ENCODE assay signal across 24 cellular contexts in the genomic region with DNA sequence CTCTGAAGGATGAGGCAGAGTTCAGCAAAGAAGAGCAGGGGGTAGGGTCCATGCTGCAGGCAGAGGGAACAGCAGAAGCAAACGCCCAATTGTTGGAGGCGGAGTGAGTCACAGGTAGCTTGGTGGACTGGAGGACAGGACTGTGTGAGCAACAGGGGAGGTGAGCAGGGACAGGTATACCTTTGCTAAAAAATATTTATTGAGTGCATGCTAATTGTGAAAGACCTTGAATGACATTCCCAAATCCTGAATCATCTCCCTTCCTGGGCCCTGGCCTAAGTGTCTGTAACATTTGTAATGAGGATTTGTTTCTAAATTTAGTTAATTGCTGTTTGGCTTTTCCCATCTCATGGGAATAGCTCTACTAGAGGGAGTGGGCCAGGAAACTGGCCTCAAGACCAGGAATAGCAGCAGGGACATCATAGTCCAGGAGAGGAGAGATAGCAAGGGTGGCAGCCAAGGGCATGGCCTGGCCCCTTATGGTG.
DNase-seq lines count a peak whose midpoint lies in the region; ATAC-seq, FAIRE-seq and TF ChIP-seq lines count a peak whose summit lies in the region.
"Had no signal": no experiment of that assay in that cellular context is flagged by ENCODE, and none has a peak within 500 bp of the region (broad histone marks: within the 10 kb centered on the region; RNA-seq: fewer than 3 reads in every experiment).

No MANE protein-coding gene starts in this region.

- peak overlapping the region; percentile 4 for H3K27ac ChIP-seq in keratinocyte (ENCODE audit: control insufficient read depth, insufficient read depth, low read length)
- H3K27ac ChIP-seq: body of pancreas, colonic mucosa, parathyroid adenoma, testis had no signal

- no peaks in the 10 kb centered on the region for H3K27me3 ChIP-seq in bronchial epithelial cell (ENCODE audit: control insufficient read depth, insufficient read depth, low read length)
- peaks cover under 1% of the 10 kb centered on the region for H3K27me3 ChIP-seq in keratinocyte (ENCODE audit: control insufficient read depth, extremely low read depth, insufficient read depth, low read length)
- H3K27me3 ChIP-seq: body of pancreas, colonic mucosa, testis had no signal

- H3K9me3 ChIP-seq in keratinocyte (ENCODE audit: control insufficient read depth, low read depth, low read length): no peaks in the 10 kb centered on the region
- H3K9me3 ChIP-seq: body of pancreas, colonic mucosa, testis had no signal

- no peaks in the 10 kb centered on the region for H3K9me1 ChIP-seq in keratinocyte (ENCODE audit: control insufficient read depth, extremely low read depth, insufficient read depth, low read length)

- H2AFZ ChIP-seq in keratinocyte (ENCODE audit: control insufficient read depth, low read length): no peak overlapping the region
- H2AFZ ChIP-seq: parathyroid adenoma had no signal

- DNase-seq in A172 (ENCODE audit: low spot score): peak; percentile 30
- peak; percentile 43 for DNase-seq in HPDE6-E6E7 (ENCODE audit: extremely low spot score)
- peak; percentile 94 for DNase-seq in bronchial epithelial cell (ENCODE audit: low read depth)
- peak; percentile 65 for DNase-seq in keratinocyte (ENCODE audit: low read depth, low spot score)
- DNase-seq in NCI-H82 (lab: John Stamatoyannopoulos, UW): no peak
- no peak for DNase-seq in D341Med (ENCODE audit: low spot score)
- no peak for DNase-seq in GM19238 (ENCODE audit: insufficient read length, low spot score)
- DNase-seq: activated CD4-positive, alpha-beta T cell treated with anti-CD3 and anti-CD28 coated beads for 4 hours; activated naive CD8-positive, alpha-beta T cell treated with anti-CD3 and anti-CD28 coated beads, Interleukin-2, amount 10 ng/mL, durations not matched to agents 7 days and 5 days; body of pancreas; C1 segment of cervical spinal cord; colonic mucosa; GF-D8; kidney; natural killer cell; NCI-H1417; NCI-H524; stimulated activated CD4-positive, alpha-beta T cell treated with anti-CD3 and anti-CD28 coated beads, Interleukin-1b, Interleukin-23, amount 100 ng/mL, for 48 hours; stimulated activated naive B cell treated with anti-CD40 and anti-IgM and Interleukin-4, amounts not matched to agents 10 μg/mL and 1 μg/mL and 100 μg/mL, for 72 hours; testis had no signal

- H4K20me1 ChIP-seq in keratinocyte (ENCODE audit: control insufficient read depth, extremely low read depth, insufficient read depth, low read length): no peaks in the 10 kb centered on the region

- TF ChIP-seq CTCF in bronchial epithelial cell (IDR thresholded peaks at IDR 0.05; ENCODE audit: insufficient read depth, low read length, severe bottlenecking): no peak
- no peak for TF ChIP-seq CTCF in keratinocyte (optimal IDR thresholded peaks at IDR 0.05 in 1 of 3, IDR thresholded peaks at IDR 0.05 in 1 of 3, conservative IDR thresholded peaks at IDR 0.05 in 1 of 3; ENCODE audit: extremely low read depth in 1 of 3, insufficient read depth in 2 of 3, low read length in 3 of 3)

- dilution Hi-C loops in keratinocyte (cut with MboI; ENCODE audit: extremely low pct_ligation_motif_present, low sequenced_read_pairs): no loop called here

- H3K9ac ChIP-seq in keratinocyte (ENCODE audit: control insufficient read depth, extremely low read depth, insufficient read depth, low read length): no peak overlapping the region
- H3K9ac ChIP-seq: parathyroid adenoma had no signal

- H3K79me2 ChIP-seq in keratinocyte (ENCODE audit: control insufficient read depth, insufficient read depth, low read length): no peaks in the 10 kb centered on the region
- H3K79me2 ChIP-seq: parathyroid adenoma had no signal

- peaks cover 18% of the 10 kb centered on the region for H3K4me1 ChIP-seq in keratinocyte (ENCODE audit: control insufficient read depth, extremely low read depth, insufficient read depth, low read length)
- H3K4me1 ChIP-seq: colonic mucosa, parathyroid adenoma had no signal

- peak overlapping the region; percentile 19 for H3K4me2 ChIP-seq in keratinocyte (ENCODE audit: control insufficient read depth, extremely low read depth, insufficient read depth, low read depth, low read length)

- H3K4me3 ChIP-seq in bronchial epithelial cell (ENCODE audit: low read depth, low read length) (no peak overlapping the region), keratinocyte (ENCODE audit: control insufficient read depth in 2 of 3, extremely low read depth in 1 of 3, insufficient read depth in 2 of 3, low read depth in 1 of 3, low read length in 3 of 3) (no peak overlapping the region)
- H3K4me3 ChIP-seq: body of pancreas, colonic mucosa, testis had no signal

- ATAC-seq in HG03457 (IDR thresholded peaks at IDR 0.05; ENCODE audit: unreplicated experiment): no peak
- ATAC-seq: activated T-helper 17 cell treated with anti-CD3 and anti-CD28 coated beads, Interleukin-2, amount 50 U/mL, for 72 hours; body of pancreas; natural killer cell; stimulated activated naive B cell treated with anti-CD40 and anti-IgM and Interleukin-4, amounts not matched to agents 10 μg/mL and 1 μg/mL and 100 μg/mL, for 72 hours had no signal

- peak; percentile 90 for FAIRE-seq in bronchial epithelial cell (lab: Jason Lieb, UNC)
- peak; percentile 90 for FAIRE-seq in keratinocyte (lab: Jason Lieb, UNC)
- FAIRE-seq: H54, kidney had no signal

- no peaks in the 10 kb centered on the region for H3K36me3 ChIP-seq in bronchial epithelial cell (ENCODE audit: control insufficient read depth, insufficient read depth, low read length)
- H3K36me3 ChIP-seq in keratinocyte (ENCODE audit: control insufficient read depth in 2 of 2, extremely low read depth in 1 of 2, insufficient read depth in 2 of 2, low read length in 2 of 2): no peaks in the 10 kb centered on the region
- H3K36me3 ChIP-seq: colonic mucosa had no signal

Comparison
In these comparisons a context has a peak if more than half of its experiments do, and no peak if none do; other contexts are left out.
1. DNase-seq: peak in A172 (single experiment), HPDE6-E6E7 (single experiment), bronchial epithelial cell (single experiment) and keratinocyte (single experiment); none in NCI-H82 (single experiment), D341Med (single experiment) and GM19238 (single experiment).